2 cellular contexts compared by ENCODE assay signal in genomic region chr3:49807427-49808114, GRCh38.
TF ChIP-seq lines count a peak whose summit lies in the region.

No MANE protein-coding gene starts in this region.

TF ChIP-seq in liver, 16 proteins besides CTCF, POLR2A, EP300 and RAD21:
- TF ChIP-seq HNF4G (IDR thresholded peaks at IDR 0.05) (no peak), NR2F2 (IDR thresholded peaks at IDR 0.05) (no peak), REST (IDR thresholded peaks at IDR 0.05) (no peak)

TF ChIP-seq in HepG2, 621 proteins besides CTCF, POLR2A, EP300 and RAD21:
- no peak for TF ChIP-seq PAWR (CRISPR knock-in tag; IDR thresholded peaks at IDR 0.05; ENCODE audit: borderline replicate concordance)
- no peak for TF ChIP-seq ZNF879 (CRISPR knock-in tag; IDR thresholded peaks at IDR 0.05)
- TF ChIP-seq ZNF782 (CRISPR knock-in tag; IDR thresholded peaks at IDR 0.05; ENCODE audit: borderline replicate concordance): no peak
- no peak for TF ChIP-seq FOXO1 (CRISPR knock-in tag; IDR thresholded peaks at IDR 0.05)
- no peak for TF ChIP-seq TEF (CRISPR knock-in tag; IDR thresholded peaks at IDR 0.05)
- TF ChIP-seq HOMEZ (CRISPR knock-in tag; IDR thresholded peaks at IDR 0.05; ENCODE audit: low read depth): no peak
- TF ChIP-seq THAP11 (CRISPR knock-in tag; IDR thresholded peaks at IDR 0.05): no peak
- no peak for TF ChIP-seq HHEX (CRISPR knock-in tag; IDR thresholded peaks at IDR 0.05)
- TF ChIP-seq ZNF780A (CRISPR knock-in tag; IDR thresholded peaks at IDR 0.05): no peak
- TF ChIP-seq ZNF24 (IDR thresholded peaks at IDR 0.05): no peak
- TF ChIP-seq NONO (IDR thresholded peaks at IDR 0.05): no peak
- no peak for TF ChIP-seq NONO (CRISPR knock-in tag; conservative IDR thresholded peaks at IDR 0.05)
- TF ChIP-seq ZMYM3 (CRISPR knock-in tag; IDR thresholded peaks at IDR 0.05): no peak
- TF ChIP-seq ZNF562 (CRISPR knock-in tag; IDR thresholded peaks at IDR 0.05; ENCODE audit: borderline replicate concordance): no peak
- no peak for TF ChIP-seq ZNF276 (CRISPR knock-in tag; IDR thresholded peaks at IDR 0.05; ENCODE audit: low read depth)
- TF ChIP-seq, protein P1, sequence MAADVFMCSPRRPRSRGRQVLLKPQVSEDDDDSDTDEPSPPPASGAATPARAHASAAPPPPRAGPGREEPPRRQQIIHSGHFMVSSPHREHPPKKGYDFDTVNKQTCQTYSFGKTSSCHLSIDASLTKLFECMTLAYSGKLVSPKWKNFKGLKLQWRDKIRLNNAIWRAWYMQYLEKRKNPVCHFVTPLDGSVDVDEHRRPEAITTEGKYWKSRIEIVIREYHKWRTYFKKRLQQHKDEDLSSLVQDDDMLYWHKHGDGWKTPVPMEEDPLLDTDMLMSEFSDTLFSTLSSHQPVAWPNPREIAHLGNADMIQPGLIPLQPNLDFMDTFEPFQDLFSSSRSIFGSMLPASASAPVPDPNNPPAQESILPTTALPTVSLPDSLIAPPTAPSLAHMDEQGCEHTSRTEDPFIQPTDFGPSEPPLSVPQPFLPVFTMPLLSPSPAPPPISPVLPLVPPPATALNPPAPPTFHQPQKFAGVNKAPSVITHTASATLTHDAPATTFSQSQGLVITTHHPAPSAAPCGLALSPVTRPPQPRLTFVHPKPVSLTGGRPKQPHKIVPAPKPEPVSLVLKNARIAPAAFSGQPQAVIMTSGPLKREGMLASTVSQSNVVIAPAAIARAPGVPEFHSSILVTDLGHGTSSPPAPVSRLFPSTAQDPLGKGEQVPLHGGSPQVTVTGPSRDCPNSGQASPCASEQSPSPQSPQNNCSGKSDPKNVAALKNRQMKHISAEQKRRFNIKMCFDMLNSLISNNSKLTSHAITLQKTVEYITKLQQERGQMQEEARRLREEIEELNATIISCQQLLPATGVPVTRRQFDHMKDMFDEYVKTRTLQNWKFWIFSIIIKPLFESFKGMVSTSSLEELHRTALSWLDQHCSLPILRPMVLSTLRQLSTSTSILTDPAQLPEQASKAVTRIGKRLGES (CRISPR knock-in tag; IDR thresholded peaks at IDR 0.05; ENCODE audit: borderline replicate concordance): no peak
